Comparison of ENCODE assay signal across 15 cellular contexts in genomic region chr6:130600880-130601341, GRCh38.
DNase-seq lines count a peak whose midpoint lies in the region; ATAC-seq and TF ChIP-seq lines count a peak whose summit lies in the region.
"Had no signal": no experiment of that assay in that cellular context is flagged by ENCODE, and none has a peak within 500 bp of the region (broad histone marks: within the 10 kb centered on the region; RNA-seq: fewer than 3 reads in every experiment).

No MANE protein-coding gene starts in this region.

- H3K9me3 ChIP-seq in SJSA1 (replicated peaks) (no peaks in the 10 kb centered on the region), fibroblast of lung (ENCODE audit: control insufficient read depth, insufficient read depth, low read depth, low read length) (no peaks in the 10 kb centered on the region)
- H3K9me3 ChIP-seq: neutrophil, thyroid gland had no signal

- no peak overlapping the region for H3K27ac ChIP-seq in GM23338 (ENCODE audit: low read depth)
- H3K27ac ChIP-seq in SJSA1 = peak overlapping the region; percentile 93
- peak overlapping the region; percentile 79 for H3K27ac ChIP-seq in fibroblast of lung (ENCODE audit: insufficient read depth, low read length)
- H3K27ac ChIP-seq: neutrophil, thyroid gland had no signal

- no peaks in the 10 kb centered on the region for H3F3A ChIP-seq in GM23338 (replicated peaks; ENCODE audit: low read depth)

- H3K27me3 ChIP-seq in GM23338 (ENCODE audit: insufficient read depth) (no peaks in the 10 kb centered on the region), SJSA1 (replicated peaks) (no peaks in the 10 kb centered on the region), fibroblast of lung (ENCODE audit: control insufficient read depth, insufficient read depth, low read length) (no peaks in the 10 kb centered on the region)
- H3K27me3 ChIP-seq: neutrophil, thyroid gland had no signal

- H3K27me3 Mint-ChIP-seq in GM23338 (ENCODE audit: insufficient read depth, low read depth, poor library complexity) = peaks cover 2% of the 10 kb centered on the region
- H3K27me3 Mint-ChIP-seq: activated B cell treated with CpG ODN at 0.5 μM for 24 hours had no signal

- H3K36me3 ChIP-seq in GM23338 (ENCODE audit: insufficient read depth) (no peaks in the 10 kb centered on the region), SJSA1 (no peaks in the 10 kb centered on the region), fibroblast of lung (ENCODE audit: control insufficient read depth, insufficient read depth, low read length) (no peaks in the 10 kb centered on the region)
- H3K36me3 ChIP-seq: neutrophil, thyroid gland had no signal

- no peak overlapping the region for H3K4me2 ChIP-seq in GM23338
- H3K4me2 ChIP-seq in fibroblast of lung (ENCODE audit: extremely low read depth, insufficient read depth, low read length) = no peak overlapping the region

- TF ChIP-seq CTCF in GM23338 (conservative IDR thresholded peaks at IDR 0.05; ENCODE audit: low read depth in 2 of 2) = no peak
- no peak for TF ChIP-seq CTCF in fibroblast of lung (conservative IDR thresholded peaks at IDR 0.05 in 1 of 2, IDR thresholded peaks at IDR 0.05 in 1 of 2; ENCODE audit: low read depth in 1 of 2, low read length in 2 of 2)

- no peak overlapping the region for H2AFZ ChIP-seq in GM23338
- H2AFZ ChIP-seq in fibroblast of lung (ENCODE audit: low read length) = no peak overlapping the region

- H3K4me3 Mint-ChIP-seq in GM23338 = no peak overlapping the region
- H3K4me3 Mint-ChIP-seq: activated B cell treated with CpG ODN at 0.5 μM for 24 hours had no signal

- H3K4me3 ChIP-seq in GM23338 (no peak overlapping the region), SJSA1 (no peak overlapping the region), fibroblast of lung (replicated peaks in 1 of 4; ENCODE audit: control extremely low read depth in 1 of 4, insufficient read depth in 1 of 4, low read depth in 3 of 4, low read length in 4 of 4) (no peak overlapping the region)
- H3K4me3 ChIP-seq: lung, thyroid gland had no signal

- peaks cover 8% of the 10 kb centered on the region; the same call in 2 of the 3 replicates for H3K4me1 Mint-ChIP-seq in GM23338

- no peak for ATAC-seq in GM23338
- ATAC-seq in HG03571 (IDR thresholded peaks at IDR 0.05; ENCODE audit: unreplicated experiment) = no peak
- ATAC-seq in GM21717 (IDR thresholded peaks at IDR 0.05; ENCODE audit: unreplicated experiment) = no peak

- no peaks in the 10 kb centered on the region for H3K36me3 Mint-ChIP-seq in GM23338 (ENCODE audit: low read depth)

- no peaks in the 10 kb centered on the region for H3K4me1 ChIP-seq in GM23338 (ENCODE audit: insufficient read depth)
- peaks cover 32% of the 10 kb centered on the region for H3K4me1 ChIP-seq in SJSA1 (replicated peaks)
- H3K4me1 ChIP-seq in fibroblast of lung (ENCODE audit: control insufficient read depth, extremely low read depth, insufficient read depth, low read length) = peaks cover 11% of the 10 kb centered on the region
- H3K4me1 ChIP-seq: thyroid gland had no signal

- H3K79me2 ChIP-seq in GM23338 (replicated peaks; ENCODE audit: insufficient read depth) = no peaks in the 10 kb centered on the region
- H3K79me2 ChIP-seq in fibroblast of lung (ENCODE audit: control insufficient read depth, insufficient read depth, low read length) = no peaks in the 10 kb centered on the region

- H3K9me3 Mint-ChIP-seq in GM23338 = no peaks in the 10 kb centered on the region
- H3K9me3 Mint-ChIP-seq: activated B cell treated with CpG ODN at 0.5 μM for 24 hours had no signal

- peak; percentile 21 for DNase-seq in GM23338 (ENCODE audit: low spot score)
- DNase-seq in SJSA1 (ENCODE audit: low read depth in 1 of 2, low spot score in 2 of 2) = peak in 1 of 2 experiments; percentile 75
- peak; percentile 34 to 98 for DNase-seq in fibroblast of lung (ENCODE audit: low read depth in 2 of 2)
- peak; percentile 43 for DNase-seq in renal cortical epithelial cell (ENCODE audit: low read depth)
- no peak for DNase-seq in DMS114 treated with DMSO at 0.1 percent for 48 hours (lab: John Stamatoyannopoulos, UW; ENCODE audit: unreplicated experiment)
- no peak for DNase-seq in NK-92 (lab: John Stamatoyannopoulos, UW; ENCODE audit: unreplicated experiment)
- DNase-seq: activated B cell treated with CpG ODN at 0.5 μM for 24 hours; amygdala; effector memory CD4-positive, alpha-beta T cell; NCI-H2107; thyroid gland had no signal

- H3K27ac Mint-ChIP-seq in GM23338 = no peak overlapping the region
- H3K27ac Mint-ChIP-seq: activated B cell treated with CpG ODN at 0.5 μM for 24 hours had no signal

- no peaks in the 10 kb centered on the region for H4K20me1 ChIP-seq in GM23338 (replicated peaks; ENCODE audit: insufficient read depth)
- H4K20me1 ChIP-seq in fibroblast of lung (ENCODE audit: control insufficient read depth, extremely low read depth, insufficient read depth, low read length) = no peaks in the 10 kb centered on the region

- peaks cover 4% of the 10 kb centered on the region for H3K9me2 ChIP-seq in GM23338 (ENCODE audit: insufficient read depth)

- no peak overlapping the region for H3K9ac ChIP-seq in fibroblast of lung (ENCODE audit: insufficient read depth, low read length)

TF ChIP-seq in GM23338, 12 proteins besides CTCF, POLR2A, EP300 and RAD21 (continues in another document):
- TF ChIP-seq EZH2 (IDR thresholded peaks at IDR 0.05; ENCODE audit: low read depth, unreplicated experiment) = no peak
- no peak for TF ChIP-seq JUNB (IDR thresholded peaks at IDR 0.05; ENCODE audit: unreplicated experiment)
- TF ChIP-seq NANOG (IDR thresholded peaks at IDR 0.05; ENCODE audit: borderline replicate concordance) = no peak
- no peak for TF ChIP-seq REST (IDR thresholded peaks at IDR 0.05; ENCODE audit: unreplicated experiment)
- TF ChIP-seq ZNF331 (CRISPR knock-in tag; IDR thresholded peaks at IDR 0.05; ENCODE audit: low read depth) = no peak
- TF ChIP-seq ZNF114 (CRISPR knock-in tag; IDR thresholded peaks at IDR 0.05) = no peak
- TF ChIP-seq EZH2phosphoT487 (IDR thresholded peaks at IDR 0.05; ENCODE audit: unreplicated experiment) = no peak
- TF ChIP-seq POLR2AphosphoS5 (IDR thresholded peaks at IDR 0.05; ENCODE audit: low read depth) = no peak
- no peak for TF ChIP-seq CREB1 (CRISPR knock-in tag; IDR thresholded peaks at IDR 0.05; ENCODE audit: low read depth)
- TF ChIP-seq STAT1 (IDR thresholded peaks at IDR 0.05; ENCODE audit: unreplicated experiment) = no peak

Comparison
In these comparisons a context has a peak if more than half of its experiments do, and no peak if none do; other contexts are left out.
1. DNase-seq: peak in GM23338 (single experiment), fibroblast of lung (2 of 2) and renal cortical epithelial cell (single experiment); none in DMS114 treated with DMSO at 0.1 percent for 48 hours (single experiment) and NK-92 (single experiment).